Comparison of ENCODE assay signal across 21 cellular contexts in the genomic region with DNA sequence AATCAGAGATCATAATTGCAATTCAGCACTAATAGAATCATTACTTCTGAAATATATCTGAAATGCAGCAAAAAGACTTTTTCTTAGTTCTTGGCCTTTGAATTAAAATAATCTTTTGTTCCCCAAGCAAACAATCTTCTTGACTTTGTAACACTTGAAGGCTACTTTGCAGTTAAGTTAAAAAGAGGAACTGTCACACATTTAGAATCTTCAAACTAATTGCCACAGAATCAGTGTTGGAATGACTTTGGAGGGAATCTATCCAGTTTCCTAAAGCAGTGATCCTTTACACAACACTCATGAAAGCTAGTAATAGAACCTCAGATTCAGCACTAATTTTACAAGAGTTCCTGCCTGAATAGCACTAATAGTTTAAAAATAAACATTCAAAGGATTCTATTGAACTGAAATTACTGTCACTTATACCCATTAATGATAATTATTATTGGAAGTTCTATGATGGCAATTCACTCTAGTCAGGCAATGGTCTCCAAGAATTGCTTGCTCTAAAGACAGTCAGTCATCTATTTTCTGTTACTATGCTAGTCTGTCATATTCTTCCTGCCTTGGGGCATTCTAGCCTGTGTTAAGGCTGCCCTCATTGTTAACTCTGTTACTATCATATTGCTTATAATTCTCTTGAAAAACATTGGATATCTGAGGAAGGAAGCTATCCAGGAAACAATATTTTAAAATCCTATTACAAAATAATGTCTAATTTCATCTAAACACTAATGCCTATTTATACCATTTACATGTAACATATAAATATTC.
"Had no signal": no experiment of that assay in that cellular context is flagged by ENCODE, and none has a peak within 500 bp of the region (broad histone marks: within the 10 kb centered on the region; RNA-seq: fewer than 3 reads in every experiment).

No MANE protein-coding gene starts in this region.

- H3K4me3 ChIP-seq: breast epithelium, coronary artery, esophagus squamous epithelium, hepatocyte, ovary, right lobe of liver, testis had no signal

- DNase-seq: activated CD4-positive, alpha-beta T cell treated with anti-CD3 and anti-CD28 coated beads for 1 hour; activated CD8-positive, alpha-beta memory T cell treated with anti-CD3 and anti-CD28 coated beads for 24 hours; activated CD8-positive, alpha-beta memory T cell treated with anti-CD3 and anti-CD28 coated beads, Interleukin-2, amount 50 U/mL, for 48 hours; activated effector memory CD4-positive, alpha-beta T cell treated with Interleukin-2 at 50 U/mL for 16 hours; activated naive CD4-positive, alpha-beta T cell treated with anti-CD3 and anti-CD28 coated beads, Interleukin-2, amount 50 U/mL, for 16 hours; activated T-cell treated with anti-CD3 and anti-CD28 coated beads, Interleukin-2, amount 50 U/mL, for 48 hours; aorta; esophagus squamous epithelium; left cardiac atrium; mesendoderm; natural killer cell; ovary; right lobe of liver; stimulated activated CD4-positive, alpha-beta T cell treated with anti-CD3 and anti-CD28 coated beads, Interleukin-4, amount 100 ng/mL, for 24 hours; T-helper 2 cell; testis; WERI-Rb-1 had no signal

- H3K4me1 ChIP-seq: breast epithelium, esophagus squamous epithelium, right lobe of liver, testis had no signal

- H3K9me3 ChIP-seq: breast epithelium, esophagus squamous epithelium, ovary, right lobe of liver, testis had no signal

- H3K27ac ChIP-seq: breast epithelium, coronary artery, esophagus squamous epithelium, hepatocyte, ovary, right lobe of liver, testis, WERI-Rb-1 had no signal

- H3K27me3 ChIP-seq: breast epithelium, esophagus squamous epithelium, hepatocyte, ovary, right lobe of liver, testis had no signal

- H3K36me3 ChIP-seq: breast epithelium, esophagus squamous epithelium, ovary, right lobe of liver, WERI-Rb-1 had no signal

- ATAC-seq: left cardiac atrium; natural killer cell; right lobe of liver; stimulated activated effector memory CD8-positive, alpha-beta T cell treated with anti-CD3 and anti-CD28 coated beads, Interleukin-12 subunit alpha, Interleukin-12 subunit beta, amount 100 ng/mL, for 72 hours had no signal
